In the genomic region with DNA sequence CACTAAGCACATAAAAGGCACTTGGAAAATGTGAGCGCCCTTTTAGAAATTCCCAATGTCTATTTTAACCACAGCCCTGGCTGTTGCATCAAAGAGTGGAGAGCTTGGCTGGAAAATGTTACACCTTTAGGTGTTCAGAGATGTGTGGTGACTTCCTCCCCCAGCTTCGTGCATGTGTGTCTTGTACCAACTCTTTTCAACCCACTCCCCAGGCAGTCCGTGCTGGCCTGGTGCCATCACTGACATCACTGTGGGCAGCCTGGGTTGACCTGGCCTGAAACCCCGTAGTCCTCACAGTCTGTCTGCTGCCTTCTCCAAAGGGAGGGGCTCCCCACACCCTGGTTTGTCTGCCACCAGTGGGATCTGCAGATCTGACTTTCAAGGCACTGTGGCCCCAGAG, we compare ENCODE assay signal across 13 cellular contexts.
DNase-seq lines count a peak whose midpoint lies in the region; ATAC-seq and TF ChIP-seq lines count a peak whose summit lies in the region.
"Had no signal": no experiment of that assay in that cellular context is flagged by ENCODE, and none has a peak within 500 bp of the region (broad histone marks: within the 10 kb centered on the region; RNA-seq: fewer than 3 reads in every experiment).

No MANE protein-coding gene starts in this region.

- H3K4me1 ChIP-seq in left ventricle myocardium inferior = peaks cover 60% of the 10 kb centered on the region

- no peak overlapping the region for H3K4me3 ChIP-seq in left ventricle myocardium inferior
- H3K4me3 ChIP-seq: right lobe of liver had no signal

- H3K27me3 Mint-ChIP-seq in activated CD8-positive, alpha-beta T cell treated with anti-CD3 and anti-CD28 coated beads for 36 hours = peaks cover 4% of the 10 kb centered on the region
- H3K27me3 Mint-ChIP-seq in activated CD8-positive, alpha-beta T cell treated with anti-CD3 and anti-CD28 coated beads, Interleukin-2, amount 10 ng/mL, durations not matched to agents 7 days and 5 days (ENCODE audit: low read depth) = peaks cover 21% of the 10 kb centered on the region
- peaks cover 14% of the 10 kb centered on the region for H3K27me3 Mint-ChIP-seq in activated T-cell treated with anti-CD3 and anti-CD28 coated beads, Interleukin-2, amount 50 U/mL, for 4 hours (ENCODE audit: low read depth)
- peaks cover 45% of the 10 kb centered on the region for H3K27me3 Mint-ChIP-seq in stimulated activated memory B cell treated with anti-CD40 and anti-IgM and Interleukin-4, amounts not matched to agents 10 μg/mL and 1 μg/mL and 100 μg/mL, for 72 hours

- intact Hi-C loops in activated CD8-positive, alpha-beta T cell treated with anti-CD3 and anti-CD28 coated beads for 36 hours (cut with micrococcal nuclease) = loop anchor here (10.0 kb wide), 3 partner anchors 207 to 417 kb away; no protein-coding TSS in a partner anchor
- intact Hi-C loops in left ventricle myocardium inferior (cut with micrococcal nuclease) = loop anchor here (10.0 kb wide), 1 partner anchor 407 kb away; no protein-coding TSS in a partner anchor

- no peak overlapping the region for H3K4me3 Mint-ChIP-seq in activated CD8-positive, alpha-beta T cell treated with anti-CD3 and anti-CD28 coated beads for 36 hours
- no peak overlapping the region for H3K4me3 Mint-ChIP-seq in activated CD8-positive, alpha-beta T cell treated with anti-CD3 and anti-CD28 coated beads, Interleukin-2, amount 10 ng/mL, durations not matched to agents 7 days and 5 days
- H3K4me3 Mint-ChIP-seq in activated T-cell treated with anti-CD3 and anti-CD28 coated beads, Interleukin-2, amount 50 U/mL, for 4 hours = no peak overlapping the region
- H3K4me3 Mint-ChIP-seq in stimulated activated memory B cell treated with anti-CD40 and anti-IgM and Interleukin-4, amounts not matched to agents 10 μg/mL and 1 μg/mL and 100 μg/mL, for 72 hours = no peak overlapping the region

- H3K9me3 ChIP-seq in left ventricle myocardium inferior (replicated peaks) = peaks cover 20% of the 10 kb centered on the region

- CTCF ChIA-PET in activated CD8-positive, alpha-beta T cell treated with anti-CD3 and anti-CD28 coated beads for 36 hours (lab: Charles Lee) = interaction anchor here (0.8 to 3.8 kb wide), 10 partner anchors 10 to 725 kb away, joined by 3 to 17 read pairs (median 3); no protein-coding TSS in a partner anchor
- CTCF ChIA-PET in activated CD8-positive, alpha-beta T cell treated with anti-CD3 and anti-CD28 coated beads, Interleukin-2, amount 10 ng/mL, durations not matched to agents 7 days and 5 days (lab: Charles Lee) = interaction anchor here (0.8 to 1.2 kb wide), 2 partner anchors 10 to 26 kb away, joined by 4 to 6 read pairs; no protein-coding TSS in a partner anchor

- no peaks in the 10 kb centered on the region for H3K27me3 ChIP-seq in left ventricle myocardium inferior (ENCODE audit: low read depth)
- H3K27me3 ChIP-seq: right lobe of liver had no signal

- H3K9me3 Mint-ChIP-seq in activated CD8-positive, alpha-beta T cell treated with anti-CD3 and anti-CD28 coated beads for 36 hours = peaks cover 43% of the 10 kb centered on the region
- H3K9me3 Mint-ChIP-seq in activated CD8-positive, alpha-beta T cell treated with anti-CD3 and anti-CD28 coated beads, Interleukin-2, amount 10 ng/mL, durations not matched to agents 7 days and 5 days (ENCODE audit: insufficient read depth) = peaks cover 10% of the 10 kb centered on the region
- peaks cover 13% of the 10 kb centered on the region for H3K9me3 Mint-ChIP-seq in activated T-cell treated with anti-CD3 and anti-CD28 coated beads, Interleukin-2, amount 50 U/mL, for 4 hours
- peaks cover 11% of the 10 kb centered on the region for H3K9me3 Mint-ChIP-seq in stimulated activated memory B cell treated with anti-CD40 and anti-IgM and Interleukin-4, amounts not matched to agents 10 μg/mL and 1 μg/mL and 100 μg/mL, for 72 hours

- no peaks in the 10 kb centered on the region for H3K36me3 ChIP-seq in left ventricle myocardium inferior
- H3K36me3 ChIP-seq: right lobe of liver had no signal

- DNase-seq in activated CD8-positive, alpha-beta T cell treated with anti-CD3 and anti-CD28 coated beads for 36 hours = peak; percentile 72
- DNase-seq in activated CD8-positive, alpha-beta T cell treated with anti-CD3 and anti-CD28 coated beads, Interleukin-2, amount 10 ng/mL, durations not matched to agents 7 days and 5 days = no peak
- DNase-seq in activated T-cell treated with anti-CD3 and anti-CD28 coated beads, Interleukin-2, amount 50 U/mL, for 4 hours = no peak
- DNase-seq in left ventricle myocardium inferior = peak; percentile 50
- DNase-seq in SW 1271 (lab: John Stamatoyannopoulos, UW) = no peak
- DNase-seq in T1000 (lab: John Stamatoyannopoulos, UW) = no peak
- DNase-seq: activated effector memory CD4-positive, alpha-beta T cell treated with Interleukin-2 at 50 U/mL for 16 hours; HCEC 1CT; PC-3; right lobe of liver had no signal

- H3K4me1 Mint-ChIP-seq in activated CD8-positive, alpha-beta T cell treated with anti-CD3 and anti-CD28 coated beads for 36 hours (ENCODE audit: low read depth) = peaks cover 35% of the 10 kb centered on the region
- peaks cover 6% of the 10 kb centered on the region for H3K4me1 Mint-ChIP-seq in activated CD8-positive, alpha-beta T cell treated with anti-CD3 and anti-CD28 coated beads, Interleukin-2, amount 10 ng/mL, durations not matched to agents 7 days and 5 days (ENCODE audit: low read depth)
- H3K4me1 Mint-ChIP-seq in activated T-cell treated with anti-CD3 and anti-CD28 coated beads, Interleukin-2, amount 50 U/mL, for 4 hours (ENCODE audit: low read depth) = peaks cover 23% of the 10 kb centered on the region
- peaks cover 25% of the 10 kb centered on the region for H3K4me1 Mint-ChIP-seq in stimulated activated memory B cell treated with anti-CD40 and anti-IgM and Interleukin-4, amounts not matched to agents 10 μg/mL and 1 μg/mL and 100 μg/mL, for 72 hours

- POLR2A ChIA-PET in activated CD8-positive, alpha-beta T cell treated with anti-CD3 and anti-CD28 coated beads for 36 hours (lab: Charles Lee) = interaction anchor here (0.7 to 1.4 kb wide), 7 partner anchors 10 to 416 kb away, joined by 3 to 4 read pairs (median 3); no protein-coding TSS in a partner anchor
- POLR2A ChIA-PET in activated CD8-positive, alpha-beta T cell treated with anti-CD3 and anti-CD28 coated beads, Interleukin-2, amount 10 ng/mL, durations not matched to agents 7 days and 5 days (lab: Charles Lee) = no interaction called here

- peak; percentile 72 for ATAC-seq in activated CD8-positive, alpha-beta T cell treated with anti-CD3 and anti-CD28 coated beads for 36 hours
- ATAC-seq in activated CD8-positive, alpha-beta T cell treated with anti-CD3 and anti-CD28 coated beads, Interleukin-2, amount 10 ng/mL, durations not matched to agents 7 days and 5 days = no peak
- ATAC-seq in activated T-cell treated with anti-CD3 and anti-CD28 coated beads, Interleukin-2, amount 50 U/mL, for 4 hours = peak; percentile 20 to 24
- peak; percentile 74 for ATAC-seq in stimulated activated memory B cell treated with anti-CD40 and anti-IgM and Interleukin-4, amounts not matched to agents 10 μg/mL and 1 μg/mL and 100 μg/mL, for 72 hours
- no peak for ATAC-seq in GM21447 (IDR thresholded peaks at IDR 0.05; ENCODE audit: unreplicated experiment)
- ATAC-seq: PC-3, right lobe of liver had no signal

- H3K27ac ChIP-seq in left ventricle myocardium inferior (replicated peaks) = peak overlapping the region; percentile 54
- H3K27ac ChIP-seq: KMS-11, right lobe of liver had no signal

- H3K27ac Mint-ChIP-seq in activated CD8-positive, alpha-beta T cell treated with anti-CD3 and anti-CD28 coated beads for 36 hours = peak overlapping the region; percentile 61
- H3K27ac Mint-ChIP-seq in activated CD8-positive, alpha-beta T cell treated with anti-CD3 and anti-CD28 coated beads, Interleukin-2, amount 10 ng/mL, durations not matched to agents 7 days and 5 days = no peak overlapping the region
- H3K27ac Mint-ChIP-seq in stimulated activated memory B cell treated with anti-CD40 and anti-IgM and Interleukin-4, amounts not matched to agents 10 μg/mL and 1 μg/mL and 100 μg/mL, for 72 hours = no peak overlapping the region

- H3K36me3 Mint-ChIP-seq in activated CD8-positive, alpha-beta T cell treated with anti-CD3 and anti-CD28 coated beads for 36 hours (ENCODE audit: low read depth) = peaks cover 11% of the 10 kb centered on the region
- H3K36me3 Mint-ChIP-seq in activated CD8-positive, alpha-beta T cell treated with anti-CD3 and anti-CD28 coated beads, Interleukin-2, amount 10 ng/mL, durations not matched to agents 7 days and 5 days (ENCODE audit: low read depth) = peaks cover 10% of the 10 kb centered on the region
- peaks cover 4% of the 10 kb centered on the region for H3K36me3 Mint-ChIP-seq in activated T-cell treated with anti-CD3 and anti-CD28 coated beads, Interleukin-2, amount 50 U/mL, for 4 hours (ENCODE audit: insufficient read depth)
- H3K36me3 Mint-ChIP-seq in stimulated activated memory B cell treated with anti-CD40 and anti-IgM and Interleukin-4, amounts not matched to agents 10 μg/mL and 1 μg/mL and 100 μg/mL, for 72 hours = peaks cover 11% of the 10 kb centered on the region

- TF ChIP-seq CTCF in activated CD8-positive, alpha-beta T cell treated with anti-CD3 and anti-CD28 coated beads for 36 hours (IDR thresholded peaks at IDR 0.05) = no peak
- TF ChIP-seq CTCF in left ventricle myocardium inferior (IDR thresholded peaks at IDR 0.05; ENCODE audit: borderline replicate concordance) = no peak

Comparison
In these comparisons a context has a peak if more than half of its experiments do, and no peak if none do; other contexts are left out.
1. ATAC-seq: peak in activated CD8-positive, alpha-beta T cell treated with anti-CD3 and anti-CD28 coated beads for 36 hours (single experiment), activated T-cell treated with anti-CD3 and anti-CD28 coated beads, Interleukin-2, amount 50 U/mL, for 4 hours (2 of 2) and stimulated activated memory B cell treated with anti-CD40 and anti-IgM and Interleukin-4, amounts not matched to agents 10 μg/mL and 1 μg/mL and 100 μg/mL, for 72 hours (single experiment); none in activated CD8-positive, alpha-beta T cell treated with anti-CD3 and anti-CD28 coated beads, Interleukin-2, amount 10 ng/mL, durations not matched to agents 7 days and 5 days (single experiment) and GM21447 (single experiment).
2. DNase-seq: peak in activated CD8-positive, alpha-beta T cell treated with anti-CD3 and anti-CD28 coated beads for 36 hours (single experiment) and left ventricle myocardium inferior (single experiment); none in activated CD8-positive, alpha-beta T cell treated with anti-CD3 and anti-CD28 coated beads, Interleukin-2, amount 10 ng/mL, durations not matched to agents 7 days and 5 days (single experiment), activated T-cell treated with anti-CD3 and anti-CD28 coated beads, Interleukin-2, amount 50 U/mL, for 4 hours (single experiment), SW 1271 (0 of 2) and T1000 (single experiment).